14 cellular contexts compared by ENCODE assay signal in genomic region chr1:15080328-15081033, GRCh38.
A peak's percentile ranks its signal among the peaks of the same experiment; 100 is the strongest.
DNase-seq lines count a peak whose midpoint lies in the region; ATAC-seq and TF ChIP-seq lines count a peak whose summit lies in the region.
"Had no signal": no experiment of that assay in that cellular context is flagged by ENCODE, and none has a peak within 500 bp of the region (broad histone marks: within the 10 kb centered on the region; RNA-seq: fewer than 3 reads in every experiment).

No MANE protein-coding gene starts in this region.

- peak; percentile 41 for ATAC-seq in activated naive CD8-positive, alpha-beta T cell treated with anti-CD3 and anti-CD28 coated beads, Interleukin-2, amount 50 U/mL, for 24 hours
- peak; percentile 16 for ATAC-seq in stimulated activated naive CD8-positive, alpha-beta T cell treated with anti-CD3 and anti-CD28 coated beads, Interleukin-15, Interleukin-2, amounts not matched to agents 100 U/mL and 50 U/mL, for 24 hours
- ATAC-seq in stimulated activated naive CD8-positive, alpha-beta T cell treated with anti-CD3 and anti-CD28 coated beads, Interleukin-15, amount 100 ng/mL, for 72 hours: no peak
- ATAC-seq in natural killer cell (peak; percentile 77 to 97 (median 78)), GM21528 (IDR thresholded peaks at IDR 0.05; ENCODE audit: low FRiP score, unreplicated experiment) (no peak), GM18873 (IDR thresholded peaks at IDR 0.05; ENCODE audit: low FRiP score, unreplicated experiment) (no peak)

- no peak for DNase-seq in activated naive CD8-positive, alpha-beta T cell treated with anti-CD3 and anti-CD28 coated beads, Interleukin-2, amount 50 U/mL, for 24 hours
- DNase-seq in activated naive CD8-positive, alpha-beta T cell treated with anti-CD3 and anti-CD28 coated beads for 36 hours: no peak
- DNase-seq in stimulated activated naive CD8-positive, alpha-beta T cell treated with anti-CD3 and anti-CD28 coated beads, Interleukin-15, Interleukin-2, amounts not matched to agents 100 U/mL and 50 U/mL, for 24 hours: no peak
- DNase-seq in stimulated activated naive CD8-positive, alpha-beta T cell treated with anti-CD3 and anti-CD28 coated beads, Interleukin-15, amount 100 ng/mL, for 72 hours: no peak
- peak; percentile 61 for DNase-seq in natural killer cell
- DNase-seq: 8988T, AML-193, Caco-2, DND-41, GDM1, IMR-90 had no signal

- H3K9me3 Mint-ChIP-seq in activated naive CD8-positive, alpha-beta T cell treated with anti-CD3 and anti-CD28 coated beads, Interleukin-2, amount 50 U/mL, for 24 hours: no peaks in the 10 kb centered on the region
- no peaks in the 10 kb centered on the region for H3K9me3 Mint-ChIP-seq in activated naive CD8-positive, alpha-beta T cell treated with anti-CD3 and anti-CD28 coated beads for 36 hours
- H3K9me3 Mint-ChIP-seq in stimulated activated naive CD8-positive, alpha-beta T cell treated with anti-CD3 and anti-CD28 coated beads, Interleukin-15, amount 100 ng/mL, for 72 hours: no peaks in the 10 kb centered on the region
- no peaks in the 10 kb centered on the region for H3K9me3 Mint-ChIP-seq in natural killer cell
- H3K9me3 Mint-ChIP-seq: CD8-positive, alpha-beta memory T cell had no signal

- intact Hi-C loops in natural killer cell (cut with micrococcal nuclease): loop anchor here (1.0 kb wide), 1 partner anchor 14 kb away; no protein-coding TSS in a partner anchor

- H3K36me3 Mint-ChIP-seq in activated naive CD8-positive, alpha-beta T cell treated with anti-CD3 and anti-CD28 coated beads, Interleukin-2, amount 50 U/mL, for 24 hours (ENCODE audit: low read depth): no peaks in the 10 kb centered on the region
- H3K36me3 Mint-ChIP-seq in activated naive CD8-positive, alpha-beta T cell treated with anti-CD3 and anti-CD28 coated beads for 36 hours: no peaks in the 10 kb centered on the region
- no peaks in the 10 kb centered on the region for H3K36me3 Mint-ChIP-seq in natural killer cell
- H3K36me3 Mint-ChIP-seq: CD8-positive, alpha-beta memory T cell had no signal

- H3K27me3 Mint-ChIP-seq in activated naive CD8-positive, alpha-beta T cell treated with anti-CD3 and anti-CD28 coated beads, Interleukin-2, amount 50 U/mL, for 24 hours: peaks cover 2% of the 10 kb centered on the region
- no peaks in the 10 kb centered on the region for H3K27me3 Mint-ChIP-seq in activated naive CD8-positive, alpha-beta T cell treated with anti-CD3 and anti-CD28 coated beads for 36 hours
- no peaks in the 10 kb centered on the region for H3K27me3 Mint-ChIP-seq in stimulated activated naive CD8-positive, alpha-beta T cell treated with anti-CD3 and anti-CD28 coated beads, Interleukin-15, amount 100 ng/mL, for 72 hours
- H3K27me3 Mint-ChIP-seq in natural killer cell (ENCODE audit: low read depth in 2 of 2): peaks cover 2 to 32% of the 10 kb centered on the region in 2 donors

- H3K4me3 Mint-ChIP-seq in activated naive CD8-positive, alpha-beta T cell treated with anti-CD3 and anti-CD28 coated beads, Interleukin-2, amount 50 U/mL, for 24 hours: no peak overlapping the region
- H3K4me3 Mint-ChIP-seq in activated naive CD8-positive, alpha-beta T cell treated with anti-CD3 and anti-CD28 coated beads for 36 hours: no peak overlapping the region
- no peak overlapping the region for H3K4me3 Mint-ChIP-seq in stimulated activated naive CD8-positive, alpha-beta T cell treated with anti-CD3 and anti-CD28 coated beads, Interleukin-15, amount 100 ng/mL, for 72 hours
- H3K4me3 Mint-ChIP-seq in natural killer cell: peak overlapping the region; percentile 80
- H3K4me3 Mint-ChIP-seq: CD8-positive, alpha-beta memory T cell had no signal

- H3K27ac Mint-ChIP-seq in activated naive CD8-positive, alpha-beta T cell treated with anti-CD3 and anti-CD28 coated beads, Interleukin-2, amount 50 U/mL, for 24 hours: no peak overlapping the region
- H3K27ac Mint-ChIP-seq in activated naive CD8-positive, alpha-beta T cell treated with anti-CD3 and anti-CD28 coated beads for 36 hours: no peak overlapping the region
- no peak overlapping the region for H3K27ac Mint-ChIP-seq in stimulated activated naive CD8-positive, alpha-beta T cell treated with anti-CD3 and anti-CD28 coated beads, Interleukin-15, amount 100 ng/mL, for 72 hours
- peak overlapping the region; percentile 88 to 91 for H3K27ac Mint-ChIP-seq in natural killer cell
- H3K27ac Mint-ChIP-seq: CD8-positive, alpha-beta memory T cell had no signal

- no peak for TF ChIP-seq CTCF in natural killer cell (IDR thresholded peaks at IDR 0.05)

- H3K4me1 Mint-ChIP-seq in activated naive CD8-positive, alpha-beta T cell treated with anti-CD3 and anti-CD28 coated beads, Interleukin-2, amount 50 U/mL, for 24 hours: no peaks in the 10 kb centered on the region
- H3K4me1 Mint-ChIP-seq in activated naive CD8-positive, alpha-beta T cell treated with anti-CD3 and anti-CD28 coated beads for 36 hours: no peaks in the 10 kb centered on the region
- H3K4me1 Mint-ChIP-seq in stimulated activated naive CD8-positive, alpha-beta T cell treated with anti-CD3 and anti-CD28 coated beads, Interleukin-15, amount 100 ng/mL, for 72 hours: no peaks in the 10 kb centered on the region
- H3K4me1 Mint-ChIP-seq in natural killer cell: peaks cover 40 to 71% of the 10 kb centered on the region in 2 donors
- H3K4me1 Mint-ChIP-seq: CD8-positive, alpha-beta memory T cell had no signal

Comparison
In these comparisons a context has a peak if more than half of its experiments do, and no peak if none do; other contexts are left out.
1. ATAC-seq: peak in activated naive CD8-positive, alpha-beta T cell treated with anti-CD3 and anti-CD28 coated beads, Interleukin-2, amount 50 U/mL, for 24 hours (single experiment), stimulated activated naive CD8-positive, alpha-beta T cell treated with anti-CD3 and anti-CD28 coated beads, Interleukin-15, Interleukin-2, amounts not matched to agents 100 U/mL and 50 U/mL, for 24 hours (single experiment) and natural killer cell (3 of 3); none in stimulated activated naive CD8-positive, alpha-beta T cell treated with anti-CD3 and anti-CD28 coated beads, Interleukin-15, amount 100 ng/mL, for 72 hours (single experiment), GM21528 (single experiment) and GM18873 (single experiment).
2. H3K27ac Mint-ChIP-seq: peak in natural killer cell (2 of 2); none in activated naive CD8-positive, alpha-beta T cell treated with anti-CD3 and anti-CD28 coated beads, Interleukin-2, amount 50 U/mL, for 24 hours (single experiment), activated naive CD8-positive, alpha-beta T cell treated with anti-CD3 and anti-CD28 coated beads for 36 hours (single experiment) and stimulated activated naive CD8-positive, alpha-beta T cell treated with anti-CD3 and anti-CD28 coated beads, Interleukin-15, amount 100 ng/mL, for 72 hours (0 of 2).